1 cellular context compared by ENCODE assay signal in the genomic region with DNA sequence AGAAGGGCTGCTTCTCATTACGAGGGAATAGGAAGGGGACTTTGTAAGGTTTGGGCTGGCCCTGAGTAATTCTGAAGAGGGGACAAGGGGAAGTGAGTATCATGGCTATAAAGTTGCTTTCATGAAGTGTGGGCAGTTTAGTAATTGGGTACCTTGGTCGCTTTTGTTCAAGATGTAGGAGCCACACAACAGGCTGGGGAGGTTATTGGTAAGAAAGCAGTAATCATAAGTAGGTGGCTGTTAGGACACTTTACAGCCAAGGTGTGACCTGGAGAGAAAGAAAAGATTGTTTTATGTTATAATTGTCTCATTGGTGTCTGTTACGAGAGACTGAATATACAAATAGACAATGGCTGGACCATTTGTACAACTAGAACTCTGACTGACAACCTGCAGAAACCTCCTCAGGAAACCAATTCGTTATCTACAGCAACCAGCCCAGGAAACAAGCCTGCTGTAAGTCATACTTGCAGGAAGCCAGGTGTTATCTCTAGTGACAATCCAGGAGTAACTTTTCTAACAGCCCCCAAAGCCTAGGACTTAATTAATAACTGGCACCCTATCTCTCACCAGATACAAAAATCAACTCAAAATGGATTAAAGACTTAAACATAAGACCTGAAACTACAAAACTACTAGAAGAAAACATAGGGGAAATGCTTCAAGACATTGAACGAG.
A peak's percentile ranks its signal among the peaks of the same experiment; 100 is the strongest.
TF ChIP-seq lines count a peak whose summit lies in the region.

No MANE protein-coding gene starts in this region.

TF ChIP-seq in K562, 482 proteins besides CTCF, POLR2A, EP300 and RAD21 (continued from another document and continues in another):
- TF ChIP-seq, protein P1, sequence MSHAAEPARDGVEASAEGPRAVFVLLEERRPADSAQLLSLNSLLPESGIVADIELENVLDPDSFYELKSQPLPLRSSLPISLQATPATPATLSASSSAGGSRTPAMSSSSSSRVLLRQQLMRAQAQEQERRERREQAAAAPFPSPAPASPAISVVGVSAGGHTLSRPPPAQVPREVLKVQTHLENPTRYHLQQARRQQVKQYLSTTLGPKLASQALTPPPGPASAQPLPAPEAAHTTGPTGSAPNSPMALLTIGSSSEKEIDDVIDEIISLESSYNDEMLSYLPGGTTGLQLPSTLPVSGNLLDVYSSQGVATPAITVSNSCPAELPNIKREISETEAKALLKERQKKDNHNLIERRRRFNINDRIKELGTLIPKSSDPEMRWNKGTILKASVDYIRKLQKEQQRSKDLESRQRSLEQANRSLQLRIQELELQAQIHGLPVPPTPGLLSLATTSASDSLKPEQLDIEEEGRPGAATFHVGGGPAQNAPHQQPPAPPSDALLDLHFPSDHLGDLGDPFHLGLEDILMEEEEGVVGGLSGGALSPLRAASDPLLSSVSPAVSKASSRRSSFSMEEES (CRISPR knock-in tag; IDR thresholded peaks at IDR 0.05): no peak
- no peak for TF ChIP-seq SAP30 (IDR thresholded peaks at IDR 0.05; ENCODE audit: borderline replicate concordance, insufficient read depth, low read depth, low read length, poor library complexity, severe bottlenecking)
- no peak for TF ChIP-seq BACH1 (tag; IDR thresholded peaks at IDR 0.05)
- TF ChIP-seq RBBP5 (IDR thresholded peaks at IDR 0.05; ENCODE audit: borderline replicate concordance, insufficient read depth, low read length, poor library complexity, severe bottlenecking): no peak
- TF ChIP-seq ZNF263 (CRISPR knock-in tag; IDR thresholded peaks at IDR 0.05; ENCODE audit: borderline replicate concordance): no peak
- peak; percentile 83 for TF ChIP-seq CREM (IDR thresholded peaks at IDR 0.05; ENCODE audit: low read depth)
- TF ChIP-seq, protein P2, sequence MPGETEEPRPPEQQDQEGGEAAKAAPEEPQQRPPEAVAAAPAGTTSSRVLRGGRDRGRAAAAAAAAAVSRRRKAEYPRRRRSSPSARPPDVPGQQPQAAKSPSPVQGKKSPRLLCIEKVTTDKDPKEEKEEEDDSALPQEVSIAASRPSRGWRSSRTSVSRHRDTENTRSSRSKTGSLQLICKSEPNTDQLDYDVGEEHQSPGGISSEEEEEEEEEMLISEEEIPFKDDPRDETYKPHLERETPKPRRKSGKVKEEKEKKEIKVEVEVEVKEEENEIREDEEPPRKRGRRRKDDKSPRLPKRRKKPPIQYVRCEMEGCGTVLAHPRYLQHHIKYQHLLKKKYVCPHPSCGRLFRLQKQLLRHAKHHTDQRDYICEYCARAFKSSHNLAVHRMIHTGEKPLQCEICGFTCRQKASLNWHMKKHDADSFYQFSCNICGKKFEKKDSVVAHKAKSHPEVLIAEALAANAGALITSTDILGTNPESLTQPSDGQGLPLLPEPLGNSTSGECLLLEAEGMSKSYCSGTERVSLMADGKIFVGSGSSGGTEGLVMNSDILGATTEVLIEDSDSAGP (CRISPR knock-in tag; IDR thresholded peaks at IDR 0.05): no peak
- 0 out of 2 replicates have a peak, but pooled peaks have one; percentile 9 for TF ChIP-seq ZNF76 (CRISPR knock-in tag; IDR thresholded peaks at IDR 0.05; ENCODE audit: borderline replicate concordance)
- TF ChIP-seq, protein P3, sequence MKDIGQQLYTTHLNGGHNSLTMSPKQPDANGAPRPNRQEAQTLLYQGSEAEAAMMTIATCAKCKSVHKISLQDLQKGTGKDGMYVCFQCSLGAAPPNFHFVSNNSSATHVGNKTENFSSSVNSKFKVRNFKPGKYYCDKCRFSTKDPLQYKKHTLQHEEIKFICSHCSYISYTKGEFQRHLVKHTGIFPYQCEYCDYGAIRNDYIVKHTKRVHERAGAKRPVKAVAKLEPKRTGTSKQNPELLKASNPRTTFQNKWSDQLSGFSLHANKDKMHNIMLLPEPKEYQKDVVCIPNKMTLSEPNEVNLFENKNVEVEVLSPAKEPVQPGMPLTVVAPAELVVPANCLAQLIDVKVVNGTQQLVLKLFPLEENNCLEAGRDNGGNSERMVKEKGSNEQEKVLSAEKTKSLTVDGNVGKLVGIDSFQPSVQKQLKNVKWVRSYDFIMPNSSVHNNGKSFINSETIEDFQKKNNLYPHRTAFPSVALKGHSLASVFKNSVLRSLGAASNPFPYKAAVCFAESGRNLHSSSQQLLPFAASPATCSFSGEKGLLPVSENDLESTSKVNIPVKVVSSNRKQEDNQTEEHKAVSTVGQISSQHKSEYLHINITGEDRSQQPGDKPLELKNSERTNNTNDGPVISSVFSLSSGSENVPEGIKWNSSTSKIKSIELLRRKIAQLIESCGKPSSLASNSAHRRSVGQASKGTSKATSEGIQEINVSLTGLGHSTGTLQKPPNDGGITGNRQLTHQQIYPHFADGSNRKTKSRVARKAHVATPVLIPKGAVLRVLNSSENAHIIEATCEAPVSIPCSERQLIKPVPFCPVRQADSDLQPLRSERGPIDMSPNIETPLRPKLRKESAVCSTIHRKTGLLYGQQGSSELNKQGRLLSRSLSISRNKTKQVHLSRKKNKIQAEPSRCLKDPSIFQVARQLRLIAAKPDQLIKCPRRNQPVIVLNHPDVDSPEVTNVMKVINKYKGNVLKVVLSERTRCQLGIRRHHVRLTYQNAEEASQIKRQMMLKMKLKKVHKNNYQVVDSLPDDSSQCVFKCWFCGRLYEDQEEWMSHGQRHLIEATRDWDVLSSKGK (CRISPR knock-in tag; IDR thresholded peaks at IDR 0.05): no peak
- no peak for TF ChIP-seq MCM5 (IDR thresholded peaks at IDR 0.05; ENCODE audit: low read depth)
- TF ChIP-seq DACH1 (IDR thresholded peaks at IDR 0.05; ENCODE audit: partially characterized antibody): peak; percentile 99
- no peak for TF ChIP-seq SIN3B (IDR thresholded peaks at IDR 0.05; ENCODE audit: low read depth)
- TF ChIP-seq NFE2 (IDR thresholded peaks at IDR 0.05; ENCODE audit: low read depth): peak; percentile 58; the same call in 1 of the 2 replicates
- TF ChIP-seq, protein P4, sequence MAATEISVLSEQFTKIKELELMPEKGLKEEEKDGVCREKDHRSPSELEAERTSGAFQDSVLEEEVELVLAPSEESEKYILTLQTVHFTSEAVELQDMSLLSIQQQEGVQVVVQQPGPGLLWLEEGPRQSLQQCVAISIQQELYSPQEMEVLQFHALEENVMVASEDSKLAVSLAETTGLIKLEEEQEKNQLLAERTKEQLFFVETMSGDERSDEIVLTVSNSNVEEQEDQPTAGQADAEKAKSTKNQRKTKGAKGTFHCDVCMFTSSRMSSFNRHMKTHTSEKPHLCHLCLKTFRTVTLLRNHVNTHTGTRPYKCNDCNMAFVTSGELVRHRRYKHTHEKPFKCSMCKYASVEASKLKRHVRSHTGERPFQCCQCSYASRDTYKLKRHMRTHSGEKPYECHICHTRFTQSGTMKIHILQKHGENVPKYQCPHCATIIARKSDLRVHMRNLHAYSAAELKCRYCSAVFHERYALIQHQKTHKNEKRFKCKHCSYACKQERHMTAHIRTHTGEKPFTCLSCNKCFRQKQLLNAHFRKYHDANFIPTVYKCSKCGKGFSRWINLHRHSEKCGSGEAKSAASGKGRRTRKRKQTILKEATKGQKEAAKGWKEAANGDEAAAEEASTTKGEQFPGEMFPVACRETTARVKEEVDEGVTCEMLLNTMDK (IDR thresholded peaks at IDR 0.05; ENCODE audit: borderline replicate concordance, insufficient read depth, low read depth, low read length, poor library complexity, severe bottlenecking): no peak
- TF ChIP-seq, protein P5, sequence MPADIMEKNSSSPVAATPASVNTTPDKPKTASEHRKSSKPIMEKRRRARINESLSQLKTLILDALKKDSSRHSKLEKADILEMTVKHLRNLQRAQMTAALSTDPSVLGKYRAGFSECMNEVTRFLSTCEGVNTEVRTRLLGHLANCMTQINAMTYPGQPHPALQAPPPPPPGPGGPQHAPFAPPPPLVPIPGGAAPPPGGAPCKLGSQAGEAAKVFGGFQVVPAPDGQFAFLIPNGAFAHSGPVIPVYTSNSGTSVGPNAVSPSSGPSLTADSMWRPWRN (IDR thresholded peaks at IDR 0.05; ENCODE audit: low read depth): peak; percentile 85
- TF ChIP-seq, protein P6, sequence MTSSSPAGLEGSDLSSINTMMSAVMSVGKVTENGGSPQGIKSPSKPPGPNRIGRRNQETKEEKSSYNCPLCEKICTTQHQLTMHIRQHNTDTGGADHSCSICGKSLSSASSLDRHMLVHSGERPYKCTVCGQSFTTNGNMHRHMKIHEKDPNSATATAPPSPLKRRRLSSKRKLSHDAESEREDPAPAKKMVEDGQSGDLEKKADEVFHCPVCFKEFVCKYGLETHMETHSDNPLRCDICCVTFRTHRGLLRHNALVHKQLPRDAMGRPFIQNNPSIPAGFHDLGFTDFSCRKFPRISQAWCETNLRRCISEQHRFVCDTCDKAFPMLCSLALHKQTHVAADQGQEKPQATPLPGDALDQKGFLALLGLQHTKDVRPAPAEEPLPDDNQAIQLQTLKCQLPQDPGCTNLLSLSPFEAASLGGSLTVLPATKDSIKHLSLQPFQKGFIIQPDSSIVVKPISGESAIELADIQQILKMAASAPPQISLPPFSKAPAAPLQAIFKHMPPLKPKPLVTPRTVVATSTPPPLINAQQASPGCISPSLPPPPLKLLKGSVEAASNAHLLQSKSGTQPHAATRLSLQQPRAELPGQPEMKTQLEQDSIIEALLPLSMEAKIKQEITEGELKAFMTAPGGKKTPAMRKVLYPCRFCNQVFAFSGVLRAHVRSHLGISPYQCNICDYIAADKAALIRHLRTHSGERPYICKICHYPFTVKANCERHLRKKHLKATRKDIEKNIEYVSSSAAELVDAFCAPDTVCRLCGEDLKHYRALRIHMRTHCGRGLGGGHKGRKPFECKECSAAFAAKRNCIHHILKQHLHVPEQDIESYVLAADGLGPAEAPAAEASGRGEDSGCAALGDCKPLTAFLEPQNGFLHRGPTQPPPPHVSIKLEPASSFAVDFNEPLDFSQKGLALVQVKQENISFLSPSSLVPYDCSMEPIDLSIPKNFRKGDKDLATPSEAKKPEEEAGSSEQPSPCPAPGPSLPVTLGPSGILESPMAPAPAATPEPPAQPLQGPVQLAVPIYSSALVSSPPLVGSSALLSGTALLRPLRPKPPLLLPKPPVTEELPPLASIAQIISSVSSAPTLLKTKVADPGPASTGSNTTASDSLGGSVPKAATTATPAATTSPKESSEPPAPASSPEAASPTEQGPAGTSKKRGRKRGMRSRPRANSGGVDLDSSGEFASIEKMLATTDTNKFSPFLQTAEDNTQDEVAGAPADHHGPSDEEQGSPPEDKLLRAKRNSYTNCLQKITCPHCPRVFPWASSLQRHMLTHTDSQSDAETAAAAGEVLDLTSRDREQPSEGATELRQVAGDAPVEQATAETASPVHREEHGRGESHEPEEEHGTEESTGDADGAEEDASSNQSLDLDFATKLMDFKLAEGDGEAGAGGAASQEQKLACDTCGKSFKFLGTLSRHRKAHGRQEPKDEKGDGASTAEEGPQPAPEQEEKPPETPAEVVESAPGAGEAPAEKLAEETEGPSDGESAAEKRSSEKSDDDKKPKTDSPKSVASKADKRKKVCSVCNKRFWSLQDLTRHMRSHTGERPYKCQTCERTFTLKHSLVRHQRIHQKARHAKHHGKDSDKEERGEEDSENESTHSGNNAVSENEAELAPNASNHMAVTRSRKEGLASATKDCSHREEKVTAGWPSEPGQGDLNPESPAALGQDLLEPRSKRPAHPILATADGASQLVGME (CRISPR knock-in tag; IDR thresholded peaks at IDR 0.05): no peak
- TF ChIP-seq, protein P7, sequence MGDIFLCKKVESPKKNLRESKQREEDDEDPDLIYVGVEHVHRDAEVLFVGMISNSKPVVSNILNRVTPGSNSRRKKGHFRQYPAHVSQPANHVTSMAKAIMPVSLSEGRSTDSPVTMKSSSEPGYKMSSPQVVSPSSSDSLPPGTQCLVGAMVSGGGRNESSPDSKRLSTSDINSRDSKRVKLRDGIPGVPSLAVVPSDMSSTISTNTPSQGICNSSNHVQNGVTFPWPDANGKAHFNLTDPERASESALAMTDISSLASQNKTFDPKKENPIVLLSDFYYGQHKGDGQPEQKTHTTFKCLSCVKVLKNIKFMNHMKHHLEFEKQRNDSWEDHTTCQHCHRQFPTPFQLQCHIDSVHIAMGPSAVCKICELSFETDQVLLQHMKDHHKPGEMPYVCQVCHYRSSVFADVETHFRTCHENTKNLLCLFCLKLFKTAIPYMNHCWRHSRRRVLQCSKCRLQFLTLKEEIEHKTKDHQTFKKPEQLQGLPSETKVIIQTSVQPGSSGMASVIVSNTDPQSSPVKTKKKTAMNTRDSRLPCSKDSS (IDR thresholded peaks at IDR 0.05; ENCODE audit: low read depth, partially characterized antibody): no peak
- TF ChIP-seq SMAD1 (IDR thresholded peaks at IDR 0.05; ENCODE audit: low read depth, low read length, partially characterized antibody): peak; percentile 95
- no peak for TF ChIP-seq FOXK1 (CRISPR knock-in tag; IDR thresholded peaks at IDR 0.05; ENCODE audit: borderline replicate concordance)
- TF ChIP-seq, protein P8, sequence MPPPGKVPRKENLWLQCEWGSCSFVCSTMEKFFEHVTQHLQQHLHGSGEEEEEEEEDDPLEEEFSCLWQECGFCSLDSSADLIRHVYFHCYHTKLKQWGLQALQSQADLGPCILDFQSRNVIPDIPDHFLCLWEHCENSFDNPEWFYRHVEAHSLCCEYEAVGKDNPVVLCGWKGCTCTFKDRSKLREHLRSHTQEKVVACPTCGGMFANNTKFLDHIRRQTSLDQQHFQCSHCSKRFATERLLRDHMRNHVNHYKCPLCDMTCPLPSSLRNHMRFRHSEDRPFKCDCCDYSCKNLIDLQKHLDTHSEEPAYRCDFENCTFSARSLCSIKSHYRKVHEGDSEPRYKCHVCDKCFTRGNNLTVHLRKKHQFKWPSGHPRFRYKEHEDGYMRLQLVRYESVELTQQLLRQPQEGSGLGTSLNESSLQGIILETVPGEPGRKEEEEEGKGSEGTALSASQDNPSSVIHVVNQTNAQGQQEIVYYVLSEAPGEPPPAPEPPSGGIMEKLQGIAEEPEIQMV (tag; conservative IDR thresholded peaks at IDR 0.05; ENCODE audit: low read depth): no peak
- no peak for TF ChIP-seq RBM39 (optimal IDR thresholded peaks at IDR 0.05; ENCODE audit: low read depth, low read length)
- no peak for TF ChIP-seq YBX1 (IDR thresholded peaks at IDR 0.05)
- peak; percentile 93 for TF ChIP-seq HDAC3 (IDR thresholded peaks at IDR 0.05; ENCODE audit: borderline replicate concordance, partially characterized antibody)
- no peak for TF ChIP-seq ATF1 (CRISPR knock-in tag; IDR thresholded peaks at IDR 0.05)
- peak; percentile 61; the same call in 1 of the 2 replicates for TF ChIP-seq ATF1 (tag; IDR thresholded peaks at IDR 0.05)
- TF ChIP-seq, protein P9, sequence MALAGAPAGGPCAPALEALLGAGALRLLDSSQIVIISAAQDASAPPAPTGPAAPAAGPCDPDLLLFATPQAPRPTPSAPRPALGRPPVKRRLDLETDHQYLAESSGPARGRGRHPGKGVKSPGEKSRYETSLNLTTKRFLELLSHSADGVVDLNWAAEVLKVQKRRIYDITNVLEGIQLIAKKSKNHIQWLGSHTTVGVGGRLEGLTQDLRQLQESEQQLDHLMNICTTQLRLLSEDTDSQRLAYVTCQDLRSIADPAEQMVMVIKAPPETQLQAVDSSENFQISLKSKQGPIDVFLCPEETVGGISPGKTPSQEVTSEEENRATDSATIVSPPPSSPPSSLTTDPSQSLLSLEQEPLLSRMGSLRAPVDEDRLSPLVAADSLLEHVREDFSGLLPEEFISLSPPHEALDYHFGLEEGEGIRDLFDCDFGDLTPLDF (CRISPR knock-in tag; IDR thresholded peaks at IDR 0.05): no peak
- no peak for TF ChIP-seq ZNF146 (CRISPR knock-in tag; IDR thresholded peaks at IDR 0.05; ENCODE audit: unreplicated experiment)
